Comparison of ENCODE assay signal across 8 cellular contexts in genomic region chr5:135398855-135399837, GRCh38. TPM values are rescaled to one million over a fixed set of nuclear protein-coding genes. Genes with fewer than 3 reads are reported as not detected.
DNase-seq lines count a peak whose midpoint lies in the region; ATAC-seq and TF ChIP-seq lines count a peak whose summit lies in the region.

MACROH2A1 (minus strand) TSS chr5:135399231; CDS start chr5:135389093, 10,138 bp downstream.

- H3K9me3 ChIP-seq in SJCRH30 (replicated peaks) (peaks cover 3% of the 10 kb centered on the region; the same call in 1 of the 2 replicates), neuron (ENCODE audit: low read length) (no peaks in the 10 kb centered on the region), subcutaneous abdominal adipose tissue (ENCODE audit: control insufficient read depth in 5 of 5, low read length in 5 of 5) (no peaks in the 10 kb centered on the region)

- ATAC-seq in GM21528 (IDR thresholded peaks at IDR 0.05; ENCODE audit: low FRiP score, unreplicated experiment): peak; percentile 86
- peak; percentile 75 for ATAC-seq in foreskin keratinocyte

- TF ChIP-seq CTCF in foreskin keratinocyte (conservative IDR thresholded peaks at IDR 0.05): no peak

- peak within 1 kb of the TSS; percentile 87 for H3K27ac ChIP-seq in SJCRH30
- peak within 1 kb of the TSS; percentile 96 for H3K27ac ChIP-seq in foreskin keratinocyte
- H3K27ac ChIP-seq in subcutaneous abdominal adipose tissue (ENCODE audit: low read depth, low read length): peak within 1 kb of the TSS; percentile 81

- peaks cover 11% of the 10 kb centered on the region for H3K4me1 ChIP-seq in SJCRH30
- H3K4me1 ChIP-seq in foreskin keratinocyte: peaks cover 21% of the 10 kb centered on the region
- H3K4me1 ChIP-seq in neuron (ENCODE audit: insufficient read depth, low read length): peaks cover 32% of the 10 kb centered on the region
- H3K4me1 ChIP-seq in subcutaneous abdominal adipose tissue (ENCODE audit: control insufficient read depth in 5 of 5, insufficient read depth in 5 of 5, low read length in 5 of 5): peaks cover 4 to 57% (median 48%) of the 10 kb centered on the region in 5 donors

- H3K27me3 ChIP-seq in SJCRH30 (no peaks in the 10 kb centered on the region), foreskin keratinocyte (no peaks in the 10 kb centered on the region), neuron (ENCODE audit: insufficient read depth, low read length) (no peaks in the 10 kb centered on the region), subcutaneous abdominal adipose tissue (ENCODE audit: control insufficient read depth in 5 of 5, insufficient read depth in 4 of 5, low read length in 5 of 5) (no peaks in the 10 kb centered on the region)

- peak within 1 kb of the TSS; percentile 98 for H2AFZ ChIP-seq in neuron (ENCODE audit: low read depth, low read length)

- TF ChIP-seq EP300 in Ishikawa (IDR thresholded peaks at IDR 0.05; ENCODE audit: borderline replicate concordance): 0 out of 2 replicates have a peak, but pooled peaks have one; percentile 35

- DNase-seq in DMS79 (lab: John Stamatoyannopoulos, UW): peak; percentile 26
- DNase-seq in SJCRH30: peak; percentile 85 to 88
- DNase-seq in activated gamma-delta T cell treated with Interleukin-2 at 50 U/mL for 16 hours: peak; percentile 75
- peak in 1 of 2 donors; percentile 49 for DNase-seq in foreskin keratinocyte

- peak within 1 kb of the TSS; percentile 66 to 98 (median 95) for H3K9ac ChIP-seq in subcutaneous abdominal adipose tissue (ENCODE audit: low read length in 5 of 5)

- no peak for TF ChIP-seq RAD21 in Ishikawa (IDR thresholded peaks at IDR 0.05; ENCODE audit: low read depth)

- H3K4me3 ChIP-seq in SJCRH30 (peak within 1 kb of the TSS; percentile 97), neuron (ENCODE audit: low read length) (peak within 1 kb of the TSS; percentile 95), subcutaneous abdominal adipose tissue (ENCODE audit: low read depth in 1 of 5, low read length in 5 of 5) (peak within 1 kb of the TSS; percentile 78 to 92 (median 88))

- H3K36me3 ChIP-seq in SJCRH30: 0 out of 2 replicates have a peak, but pooled peaks cover 2% of the 10 kb centered on the region
- no peaks in the 10 kb centered on the region for H3K36me3 ChIP-seq in neuron (ENCODE audit: insufficient read depth, low read length)
- no peaks in the 10 kb centered on the region for H3K36me3 ChIP-seq in subcutaneous abdominal adipose tissue (ENCODE audit: control insufficient read depth in 5 of 5, insufficient read depth in 5 of 5, low read length in 5 of 5)

TF ChIP-seq in Ishikawa, 13 proteins besides CTCF, POLR2A, EP300 and RAD21:
- TF ChIP-seq YY1 (IDR thresholded peaks at IDR 0.05; ENCODE audit: low read depth): peak; percentile 63; the same call in 1 of the 2 replicates
- TF ChIP-seq NFIC (IDR thresholded peaks at IDR 0.05): no peak
- no peak; the same call in 1 of the 2 replicates for TF ChIP-seq TCF12 (IDR thresholded peaks at IDR 0.05; ENCODE audit: low read depth)
- TF ChIP-seq TAF1 (IDR thresholded peaks at IDR 0.05; ENCODE audit: low read depth): peak; percentile 82; the same call in 1 of the 2 replicates
- peak; percentile 56; the same call in 1 of the 2 replicates for TF ChIP-seq CREB1 (IDR thresholded peaks at IDR 0.05; ENCODE audit: low read depth)
- TF ChIP-seq ZBTB7A (IDR thresholded peaks at IDR 0.05; ENCODE audit: low read depth): 0 out of 2 replicates have a peak, but pooled peaks have one; percentile 16
- no peak for TF ChIP-seq CEBPB (IDR thresholded peaks at IDR 0.05)
- TF ChIP-seq MAX (IDR thresholded peaks at IDR 0.05): peak; percentile 83
- no peak for TF ChIP-seq REST (IDR thresholded peaks at IDR 0.05; ENCODE audit: low read depth)
- TF ChIP-seq TEAD4 (IDR thresholded peaks at IDR 0.05): no peak
- TF ChIP-seq EGR1 (IDR thresholded peaks at IDR 0.05): no peak; the same call in 1 of the 2 replicates
- no peak for TF ChIP-seq FOXM1 (IDR thresholded peaks at IDR 0.05; ENCODE audit: borderline replicate concordance, low read depth)
- TF ChIP-seq USF1 (IDR thresholded peaks at IDR 0.05): no peak

RNA-seq across cellular contexts. Expression of gene MACROH2A1, which starts in this region (rescaled TPM):
- total RNA-seq in SJCRH30 (2014; rRNA removed; shearing (Covaris generic)): 243 and 248 TPM in 2 replicates
- total RNA-seq in foreskin keratinocyte: 253 and 264 TPM in 2 replicates
- polyA plus RNA-seq in foreskin keratinocyte: 192 and 224 TPM in 2 replicates
